In genomic region chr13:80611310-80611709, GRCh38 we compare ENCODE assay signal across 33 cellular contexts.
"Had no signal": no experiment of that assay in that cellular context is flagged by ENCODE, and none has a peak within 500 bp of the region (broad histone marks: within the 10 kb centered on the region; RNA-seq: fewer than 3 reads in every experiment).

No MANE protein-coding gene starts in this region.

- FAIRE-seq: astrocyte, bronchial epithelial cell had no signal

- H3K4me1 ChIP-seq: adrenal gland, ascending aorta, body of pancreas, breast epithelium had no signal

- H3K4me3 ChIP-seq: adrenal gland, ascending aorta, body of pancreas, breast epithelium, cardiac muscle cell had no signal

- ATAC-seq: activated naive CD4-positive, alpha-beta T cell treated with anti-CD3 and anti-CD28 coated beads, Interleukin-2, amount 50 U/mL, for 72 hours; activated naive CD8-positive, alpha-beta T cell treated with anti-CD3 and anti-CD28 coated beads, Interleukin-2, amount 50 U/mL, for 24 hours; activated T-cell treated with anti-CD3 and anti-CD28 coated beads, Interleukin-2, amount 50 U/mL, for 4 hours; activated T-cell treated with anti-CD3 and anti-CD28 coated beads, Interleukin-2, amount 50 U/mL, for 72 hours; activated T-helper 17 cell treated with anti-CD3 and anti-CD28 coated beads, Interleukin-2, amount 50 U/mL, for 72 hours; body of pancreas had no signal

- H3K27ac ChIP-seq: adrenal gland, ascending aorta, body of pancreas, brain microvascular endothelial cell, breast epithelium, cardiac muscle cell had no signal

- H3K36me3 ChIP-seq: adrenal gland, ascending aorta, brain microvascular endothelial cell, breast epithelium, cardiac muscle cell had no signal

- H3K27me3 ChIP-seq: adrenal gland, ascending aorta, body of pancreas, brain microvascular endothelial cell, breast epithelium, cardiac muscle cell had no signal

- DNase-seq: activated effector memory CD4-positive, alpha-beta T cell treated with anti-CD3 and anti-CD28 coated beads, Interleukin-2, amount 50 U/mL, for 16 hours; activated effector memory CD4-positive, alpha-beta T cell treated with Interleukin-2 at 50 U/mL for 16 hours; activated gamma-delta T cell; activated gamma-delta T cell treated with Interleukin-2 at 50 U/mL for 16 hours; activated naive CD4-positive, alpha-beta T cell; activated naive CD4-positive, alpha-beta T cell treated with anti-CD3 and anti-CD28 coated beads for 36 hours; activated naive CD4-positive, alpha-beta T cell treated with anti-CD3 and anti-CD28 coated beads, Interleukin-2, amount 10 ng/mL, durations not matched to agents 7 days and 5 days; activated naive CD4-positive, alpha-beta T cell treated with anti-CD3 and anti-CD28 coated beads, Interleukin-2, amount 50 U/mL, for 16 hours; activated naive CD4-positive, alpha-beta T cell treated with Interleukin-2 at 50 U/mL for 16 hours; activated naive CD8-positive, alpha-beta T cell treated with anti-CD3 and anti-CD28 coated beads for 36 hours; activated naive CD8-positive, alpha-beta T cell treated with anti-CD3 and anti-CD28 coated beads, Interleukin-2, amount 10 ng/mL, durations not matched to agents 7 days and 5 days; activated naive CD8-positive, alpha-beta T cell treated with anti-CD3 and anti-CD28 coated beads, Interleukin-2, amount 50 U/mL, for 24 hours; activated T-cell treated with anti-CD3 and anti-CD28 coated beads, Interleukin-2, amount 50 U/mL, for 1 hour; activated T-cell treated with anti-CD3 and anti-CD28 coated beads, Interleukin-2, amount 50 U/mL, for 24 hours; activated T-cell treated with anti-CD3 and anti-CD28 coated beads, Interleukin-2, amount 50 U/mL, for 4 hours; activated T-cell treated with anti-CD3 and anti-CD28 coated beads, Interleukin-2, amount 50 U/mL, for 48 hours; activated T-cell treated with anti-CD3 and anti-CD28 coated beads, Interleukin-2, amount 50 U/mL, for 72 hours; adrenal gland; amniotic stem cell; amygdala; aorta; body of pancreas; brain microvascular endothelial cell; caudate nucleus; central memory CD4-positive, alpha-beta T cell; cerebellar nuclear complex had no signal

- H3K9me3 ChIP-seq: adrenal gland, ascending aorta, body of pancreas, breast epithelium had no signal
